Comparison of ENCODE assay signal across 37 cellular contexts in the genomic region with DNA sequence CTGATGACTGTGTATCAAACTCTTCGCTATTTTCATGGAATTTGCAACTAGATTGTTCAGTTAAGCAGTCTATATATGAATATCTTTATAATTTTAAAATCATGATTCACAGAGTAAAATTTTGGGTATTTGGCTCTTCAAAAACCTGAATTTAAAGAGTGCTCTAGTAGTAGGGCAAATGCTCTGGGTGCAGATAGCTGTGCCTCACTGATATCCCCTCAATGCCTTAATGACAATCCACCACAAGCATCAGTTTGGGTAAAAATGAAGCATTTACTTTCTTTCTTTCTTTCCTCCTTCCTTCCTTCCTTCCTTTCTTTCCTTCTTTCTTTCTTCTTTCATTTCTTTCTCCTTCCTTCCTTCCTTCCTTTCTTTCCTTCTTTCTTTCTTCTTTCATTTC.
DNase-seq lines count a peak whose midpoint lies in the region; ATAC-seq, FAIRE-seq and TF ChIP-seq lines count a peak whose summit lies in the region.
"Had no signal": no experiment of that assay in that cellular context is flagged by ENCODE, and none has a peak within 500 bp of the region (broad histone marks: within the 10 kb centered on the region; RNA-seq: fewer than 3 reads in every experiment).

No MANE protein-coding gene starts in this region.

- WGBS in K562 (ENCODE audit: insufficient coverage, low coverage, missing lambda C conversion rate): 35% methylated on average over 1 of the region's 1 CpG

- H3K27me3 Mint-ChIP-seq in glutamatergic neuron (ENCODE audit: unreplicated experiment): peaks cover 2% of the 10 kb centered on the region
- H3K27me3 Mint-ChIP-seq: B cell; CD4-positive, alpha-beta memory T cell; CD4-positive, alpha-beta T cell; CD4-positive, CD25-positive, alpha-beta regulatory T cell; CD8-positive, alpha-beta memory T cell had no signal

- no peaks in the 10 kb centered on the region for H3K9me3 Mint-ChIP-seq in glutamatergic neuron (ENCODE audit: unreplicated experiment)
- H3K9me3 Mint-ChIP-seq: CD14-positive monocyte; CD4-positive, alpha-beta T cell; CD8-positive, alpha-beta T cell had no signal

- no peak for ATAC-seq in K562
- ATAC-seq in stimulated activated naive CD8-positive, alpha-beta T cell treated with anti-CD3 and anti-CD28 coated beads, Interleukin-15, Interleukin-2, amounts not matched to agents 100 U/mL and 50 U/mL, for 24 hours: no peak
- ATAC-seq: A549; CD8-positive, alpha-beta T cell had no signal

- no peak for TF ChIP-seq RAD21 in K562 (CRISPR knock-in tag; conservative IDR thresholded peaks at IDR 0.05 in 1 of 2, IDR thresholded peaks at IDR 0.05 in 1 of 2)

- H3K9ac ChIP-seq in SK-N-MC (ENCODE audit: insufficient read length) (peak overlapping the region; percentile 47), K562 (ENCODE audit: insufficient read depth in 1 of 2, low read depth in 2 of 2, low read length in 2 of 2) (no peak overlapping the region)
- H3K9ac ChIP-seq: BLaER1; BLaER1 treated with 17β-estradiol and CSF1 and Interleukin-3, amounts not matched to agents 10 nM and 100 nM had no signal

- no peaks in the 10 kb centered on the region for H3K27me3 ChIP-seq in A673 (replicated peaks; ENCODE audit: insufficient read depth, low read depth, low read length, poor library complexity)
- no peaks in the 10 kb centered on the region for H3K27me3 ChIP-seq in K562 (ENCODE audit: control insufficient read depth in 2 of 2, insufficient read depth in 2 of 2, low read length in 2 of 2)
- H3K27me3 ChIP-seq: BE2C; BLaER1; BLaER1 treated with 17β-estradiol and CSF1 and Interleukin-3, amounts not matched to agents 10 nM and 100 nM had no signal

- H3K4me3 Mint-ChIP-seq in glutamatergic neuron (ENCODE audit: unreplicated experiment): no peak overlapping the region
- H3K4me3 Mint-ChIP-seq: B cell; CD14-positive monocyte; CD4-positive, alpha-beta memory T cell; CD4-positive, alpha-beta T cell; CD4-positive, CD25-positive, alpha-beta regulatory T cell; CD8-positive, alpha-beta memory T cell; CD8-positive, alpha-beta T cell had no signal

- DNase-seq in A673 (ENCODE audit: low spot score) (peak; percentile 61), SK-N-MC (ENCODE audit: low read depth, low spot score) (peak; percentile 81), K562 (ENCODE audit: extremely low read depth in 1 of 4, low spot score in 3 of 4) (no peak), kidney glomerular epithelial cell (lab: John Stamatoyannopoulos, UW) (no peak), glutamatergic neuron (no peak), NCI-H128 (lab: John Stamatoyannopoulos, UW; ENCODE audit: unreplicated experiment) (no peak)
- DNase-seq in stimulated activated naive CD8-positive, alpha-beta T cell treated with anti-CD3 and anti-CD28 coated beads, Interleukin-15, Interleukin-2, amounts not matched to agents 100 U/mL and 50 U/mL, for 24 hours: no peak
- DNase-seq: 8988T; ACHN; AML-193; BE2C; C1 segment of cervical spinal cord; Caco-2; Calu3; CD4-positive, alpha-beta memory T cell; CD4-positive, alpha-beta T cell; CD4-positive, CD25-positive, alpha-beta regulatory T cell; CD8-positive, alpha-beta memory T cell; CD8-positive, alpha-beta T cell; COR-L47; DMS 273 treated with DMSO at 0.1 percent for 48 hours; DMS153; DMS53; DMS79; DMS79 treated with DMSO at 0.1 percent for 48 hours; DND-41; EL had no signal

- in situ Hi-C loops in K562 (cut with MboI): no loop called here

- H3K4me1 ChIP-seq in A673 (ENCODE audit: insufficient read depth, low read length, poor library complexity, severe bottlenecking) (peaks cover 51% of the 10 kb centered on the region), HEK293 (ENCODE audit: control insufficient read depth, insufficient read depth, low read length) (no peaks in the 10 kb centered on the region), K562 (replicated peaks in 1 of 2; ENCODE audit: control insufficient read depth in 2 of 2, insufficient read depth in 2 of 2, low read length in 2 of 2) (no peaks in the 10 kb centered on the region)
- H3K4me1 ChIP-seq: A549; BLaER1; BLaER1 treated with 17β-estradiol and CSF1 and Interleukin-3, amounts not matched to agents 10 nM and 100 nM; Caco-2 had no signal

- CTCF ChIA-PET in A673 (lab: Charles Lee): no interaction called here
- CTCF ChIA-PET in HEK293 (lab: Yijun Ruan, JAX): interaction anchor here (0.6 to 1.3 kb wide), 2 partner anchors 9 to 1229 kb away, joined by 3 read pairs; no protein-coding TSS in a partner anchor
- CTCF ChIA-PET in K562 (lab: Yijun Ruan, JAX; ENCODE audit: low intra/inter-chr PET ratio): no interaction called here

- no peaks in the 10 kb centered on the region for H3K9me1 ChIP-seq in K562 (ENCODE audit: control insufficient read depth, insufficient read depth, low read length)

- no peak overlapping the region for H3K27ac Mint-ChIP-seq in glutamatergic neuron (ENCODE audit: unreplicated experiment)
- H3K27ac Mint-ChIP-seq: B cell; CD14-positive monocyte; CD4-positive, alpha-beta memory T cell; CD4-positive, alpha-beta T cell; CD4-positive, CD25-positive, alpha-beta regulatory T cell; CD8-positive, alpha-beta memory T cell; CD8-positive, alpha-beta T cell had no signal

- H4K20me1 ChIP-seq in K562 (replicated peaks; ENCODE audit: control insufficient read depth, insufficient read depth, low read length): no peaks in the 10 kb centered on the region
- H4K20me1 ChIP-seq: BLaER1; BLaER1 treated with 17β-estradiol and CSF1 and Interleukin-3, amounts not matched to agents 10 nM and 100 nM had no signal

- no peaks in the 10 kb centered on the region for H3K36me3 Mint-ChIP-seq in glutamatergic neuron (ENCODE audit: unreplicated experiment)
- H3K36me3 Mint-ChIP-seq: CD14-positive monocyte; CD4-positive, alpha-beta memory T cell; CD4-positive, CD25-positive, alpha-beta regulatory T cell; CD8-positive, alpha-beta memory T cell; CD8-positive, alpha-beta T cell had no signal

- intact Hi-C loops in A673 (cut with micrococcal nuclease; ENCODE audit: unreplicated experiment) (loop anchor here (5.0 to 10.0 kb wide), 3 partner anchors 283 to 853 kb away; no protein-coding TSS in a partner anchor), K562 (cut with micrococcal nuclease) (loop anchor here (10.0 kb wide), 3 partner anchors 200 to 1230 kb away; no protein-coding TSS in a partner anchor)

- H3K9me3 ChIP-seq in A673 (ENCODE audit: low read depth, low read length, poor library complexity, severe bottlenecking) (no peaks in the 10 kb centered on the region), HEK293 (ENCODE audit: control insufficient read depth, insufficient read depth, low read depth, low read length) (no peaks in the 10 kb centered on the region), SK-N-MC (ENCODE audit: low read depth, low read length) (0 out of 2 replicates have a peak, but pooled peaks cover 3% of the 10 kb centered on the region), K562 (replicated peaks; ENCODE audit: control insufficient read depth, insufficient read depth, low read depth, low read length) (peaks cover 3% of the 10 kb centered on the region; the same call in 1 of the 2 replicates)
- H3K9me3 ChIP-seq: A549, BE2C, BLaER1, Caco-2 had no signal

- H3K36me3 ChIP-seq in A673 (ENCODE audit: insufficient read depth, low read length, poor library complexity, severe bottlenecking): no peaks in the 10 kb centered on the region
- H3K36me3 ChIP-seq in HEK293 (ENCODE audit: control insufficient read depth in 2 of 2, insufficient read depth in 1 of 2, low read length in 2 of 2): no peaks in the 10 kb centered on the region
- 0 out of 2 replicates have a peak, but pooled peaks cover 3% of the 10 kb centered on the region for H3K36me3 ChIP-seq in SK-N-MC (ENCODE audit: insufficient read depth, low read length)
- H3K36me3 ChIP-seq in K562 (ENCODE audit: control insufficient read depth, insufficient read depth, low read length): no peaks in the 10 kb centered on the region
- H3K36me3 ChIP-seq: BE2C; BLaER1; BLaER1 treated with 17β-estradiol and CSF1 and Interleukin-3, amounts not matched to agents 10 nM and 100 nM had no signal

- no peak for TF ChIP-seq CTCF in A673 (conservative IDR thresholded peaks at IDR 0.05; ENCODE audit: low read depth, low read length)
- no peak for TF ChIP-seq CTCF in HEK293 (tag by site-specific recombination; IDR thresholded peaks at IDR 0.05)
- no peak for TF ChIP-seq CTCF in K562 (IDR thresholded peaks at IDR 0.05 in 2 of 3, conservative IDR thresholded peaks at IDR 0.05 in 1 of 3; ENCODE audit: insufficient read depth in 2 of 3, low read depth in 1 of 3, low read length in 3 of 3)
- no peak for TF ChIP-seq CTCF in glutamatergic neuron (IDR thresholded peaks at IDR 0.05; ENCODE audit: partially characterized antibody, unreplicated experiment)

- H3K4me3 ChIP-seq in A673 (ENCODE audit: low read depth, low read length, poor library complexity, severe bottlenecking) (no peak overlapping the region), HEK293 (ENCODE audit: low read depth, low read length) (no peak overlapping the region), SK-N-MC (peak overlapping the region; percentile 50), K562 (no peak overlapping the region)
- H3K4me3 ChIP-seq: A549; BLaER1; BLaER1 treated with 17β-estradiol and CSF1 and Interleukin-3, amounts not matched to agents 10 nM and 100 nM had no signal

- no peak for FAIRE-seq in K562 (lab: Jason Lieb, UNC)
- FAIRE-seq: A204.1, A549, D721Med had no signal

- H3K27ac ChIP-seq in A673 (ENCODE audit: low read depth, low read length, poor library complexity, severe bottlenecking): peak overlapping the region; percentile 69
- no peak overlapping the region for H3K27ac ChIP-seq in HEK293 (ENCODE audit: extremely low read depth, low read depth, low read length)
- peak overlapping the region; percentile 99 for H3K27ac ChIP-seq in SK-N-MC
- H3K27ac ChIP-seq in K562 (ENCODE audit: extremely low read depth, low read depth, low read length): no peak overlapping the region
- H3K27ac ChIP-seq: 22Rv1; A549; BLaER1; BLaER1 treated with 17β-estradiol and CSF1 and Interleukin-3, amounts not matched to agents 10 nM and 100 nM; C4-2B had no signal

- H3K79me2 ChIP-seq in K562 (ENCODE audit: control insufficient read depth, insufficient read depth, low read length): no peaks in the 10 kb centered on the region

- H3K4me1 Mint-ChIP-seq in glutamatergic neuron (ENCODE audit: low read depth, unreplicated experiment): peaks cover under 1% of the 10 kb centered on the region
- H3K4me1 Mint-ChIP-seq: B cell; CD14-positive monocyte; CD4-positive, alpha-beta memory T cell; CD4-positive, CD25-positive, alpha-beta regulatory T cell; CD8-positive, alpha-beta memory T cell had no signal

- no peak for TF ChIP-seq POLR2A in K562 (conservative IDR thresholded peaks at IDR 0.05)

- POLR2A ChIA-PET in A673 (lab: Charles Lee; ENCODE audit: low non-redundant PET): no interaction called here
- POLR2A ChIA-PET in HEK293 (lab: Yijun Ruan, JAX): no interaction called here
- POLR2A ChIA-PET in K562 (lab: Yijun Ruan, JAX): no interaction called here

- H3K4me2 ChIP-seq in K562 (ENCODE audit: insufficient read depth, low read length): no peak overlapping the region
- H3K4me2 ChIP-seq: A549; BLaER1; BLaER1 treated with 17β-estradiol and CSF1 and Interleukin-3, amounts not matched to agents 10 nM and 100 nM had no signal

- TF ChIP-seq EP300 in K562 (IDR thresholded peaks at IDR 0.05; ENCODE audit: low read length): no peak

- no peak overlapping the region for H2AFZ ChIP-seq in K562 (ENCODE audit: low read depth, low read length)

- BruUV-seq in A673 (replicated peaks; lab: Mats Ljungman, UMichigan): no TSS peak
- BruUV-seq in K562 (replicated peaks; lab: Mats Ljungman, UMichigan): no TSS peak

Comparison
In these comparisons a context has a peak if more than half of its experiments do, and no peak if none do; other contexts are left out.
1. DNase-seq: peak in A673 (single experiment) and SK-N-MC (single experiment); none in K562 (0 of 4), kidney glomerular epithelial cell (single experiment), glutamatergic neuron (single experiment), stimulated activated naive CD8-positive, alpha-beta T cell treated with anti-CD3 and anti-CD28 coated beads, Interleukin-15, Interleukin-2, amounts not matched to agents 100 U/mL and 50 U/mL, for 24 hours (single experiment) and NCI-H128 (single experiment).
2. H3K27ac ChIP-seq: peak in A673 (single experiment) and SK-N-MC (single experiment); none in HEK293 (single experiment) and K562 (single experiment).